8 cellular contexts compared by ENCODE assay signal in the genomic region with DNA sequence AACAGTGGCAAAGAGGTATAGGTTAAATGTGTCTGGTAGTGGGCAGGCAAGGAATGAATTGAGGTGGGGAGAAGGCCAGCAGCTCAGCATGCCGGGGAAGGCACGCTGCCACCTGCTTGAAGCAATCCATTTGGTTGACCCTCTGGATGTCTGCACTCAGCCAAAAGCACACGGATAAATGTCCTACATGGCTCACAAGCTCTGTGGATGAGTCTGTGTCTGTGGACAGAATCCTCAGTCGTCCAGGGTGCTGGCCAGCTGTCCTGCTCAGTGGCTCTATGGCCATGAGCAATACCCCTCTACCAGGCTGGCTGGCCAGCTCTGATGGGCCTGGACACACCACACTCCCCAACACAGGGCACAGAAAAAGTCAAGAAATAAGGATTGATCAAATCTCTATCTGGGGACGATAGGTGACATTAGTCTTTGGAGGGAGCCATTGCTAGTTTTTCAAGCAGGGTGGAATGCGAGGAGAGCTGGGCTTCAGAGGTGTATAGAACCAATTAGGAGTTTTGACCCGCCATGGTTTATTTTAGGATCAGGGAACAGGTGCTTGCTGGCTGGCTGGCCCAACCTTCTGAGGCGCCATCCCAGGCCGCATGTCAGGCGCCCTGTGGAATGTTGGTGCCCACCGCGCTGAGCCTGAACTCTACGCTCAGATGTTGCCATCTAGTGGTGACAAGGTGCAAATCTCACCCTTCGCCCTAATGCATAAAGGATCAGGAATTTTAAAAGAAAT.
DNase-seq lines count a peak whose midpoint lies in the region; ATAC-seq, FAIRE-seq and TF ChIP-seq lines count a peak whose summit lies in the region.

No MANE protein-coding gene starts in this region.

- H4K91ac ChIP-seq in neuronal stem cell (ENCODE audit: low read depth, low read length, poor library complexity), result no peak overlapping the region

- no peaks in the 10 kb centered on the region for H3K79me2 ChIP-seq in Loucy (ENCODE audit: insufficient read depth, low read length)

- no peaks in the 10 kb centered on the region for H3K4me1 ChIP-seq in Loucy (ENCODE audit: insufficient read depth, low read length, poor library complexity, severe bottlenecking)
- no peaks in the 10 kb centered on the region for H3K4me1 ChIP-seq in neuronal stem cell (ENCODE audit: control insufficient read depth in 2 of 2, insufficient read depth in 1 of 2, low read depth in 1 of 2, low read length in 2 of 2)

- H3K36me3 ChIP-seq in Loucy (ENCODE audit: insufficient read depth, low read length) (no peaks in the 10 kb centered on the region), neuronal stem cell (replicated peaks in 1 of 2; ENCODE audit: control insufficient read depth in 2 of 2, insufficient read depth in 2 of 2, low read length in 2 of 2) (no peaks in the 10 kb centered on the region)

- H4K20me1 ChIP-seq in Loucy (ENCODE audit: insufficient read depth, low read length, poor library complexity, severe bottlenecking), result no peaks in the 10 kb centered on the region

- no peak overlapping the region for H3K14ac ChIP-seq in neuronal stem cell (ENCODE audit: low read length)

- H3F3A ChIP-seq in Loucy (ENCODE audit: low read depth), result no peaks in the 10 kb centered on the region

- ATAC-seq in GM21786 (IDR thresholded peaks at IDR 0.05; ENCODE audit: unreplicated experiment) (peak; percentile 66), GM18873 (IDR thresholded peaks at IDR 0.05; ENCODE audit: low FRiP score, unreplicated experiment) (no peak)

- peak overlapping the region; percentile 73 for H3K18ac ChIP-seq in neuronal stem cell (ENCODE audit: low read length)

- no peaks in the 10 kb centered on the region for H3K79me1 ChIP-seq in neuronal stem cell (ENCODE audit: low read depth, low read length)

- peak overlapping the region; percentile 64 for H2AK5ac ChIP-seq in neuronal stem cell (ENCODE audit: low read depth, low read length)

- no peaks in the 10 kb centered on the region for H3K27me3 ChIP-seq in Loucy (ENCODE audit: insufficient read depth, low read length, poor library complexity, severe bottlenecking)
- peaks cover 0 to 7% (median 0%) of the 10 kb centered on the region in 3 experiments for H3K27me3 ChIP-seq in neuronal stem cell (ENCODE audit: control insufficient read depth in 3 of 3, insufficient read depth in 3 of 3, low read depth in 1 of 3, low read length in 3 of 3)

- H3K27ac ChIP-seq in neuronal stem cell (replicated peaks; ENCODE audit: low read length), result no peak overlapping the region

- peak overlapping the region; percentile 55 for H3K4ac ChIP-seq in neuronal stem cell (ENCODE audit: low read length)

- H3K4me2 ChIP-seq in Loucy (ENCODE audit: low read depth, low read length, poor library complexity, severe bottlenecking) (no peak overlapping the region), neuronal stem cell (ENCODE audit: insufficient read depth, low read length, poor library complexity, severe bottlenecking) (no peak overlapping the region)

- WGBS in neuronal stem cell (ENCODE audit: extremely low coverage in 2 of 2, insufficient read length in 2 of 2, insufficient replicate concordance in 1 of 2), 2 donors, result no CpG with 5 or more reads among the region's 14 CpGs

- no peaks in the 10 kb centered on the region for H3K9me2 ChIP-seq in Loucy (replicated peaks; ENCODE audit: low read depth, low read length)

- H3K9ac ChIP-seq in Loucy (ENCODE audit: low read depth, low read length, poor library complexity, severe bottlenecking) (no peak overlapping the region), neuronal stem cell (ENCODE audit: low read depth, low read length, poor library complexity) (no peak overlapping the region)

- no peaks in the 10 kb centered on the region for H3K9me3 ChIP-seq in Loucy (ENCODE audit: insufficient read depth, low read depth, low read length)
- no peaks in the 10 kb centered on the region for H3K9me3 ChIP-seq in neuronal stem cell (replicated peaks in 1 of 2; ENCODE audit: control insufficient read depth in 2 of 2, insufficient read depth in 1 of 2, low read depth in 1 of 2, low read length in 2 of 2)

- H2BK120ac ChIP-seq in neuronal stem cell (ENCODE audit: low read depth, low read length), result no peak overlapping the region

- H2AFZ ChIP-seq in Loucy (ENCODE audit: low read length) (no peak overlapping the region), neuronal stem cell (ENCODE audit: low read length) (peak overlapping the region; percentile 51)

- no peak overlapping the region for H4K8ac ChIP-seq in neuronal stem cell (ENCODE audit: low read depth, low read length)

- peak; percentile 22 to 30 for DNase-seq in activated T-cell treated with anti-CD3 and anti-CD28 coated beads, Interleukin-2, amount 50 U/mL, for 48 hours
- no peak for DNase-seq in activated T-cell treated with anti-CD3 and anti-CD28 coated beads, Interleukin-2, amount 50 U/mL, for 1 hour
- DNase-seq in fibroblast of pulmonary artery (ENCODE audit: low read depth) (peak; percentile 78), neuronal stem cell (ENCODE audit: low spot score) (peak; percentile 59)

- FAIRE-seq in TTC549 (lab: Jason Lieb, UNC), result peak; percentile 81

- peak overlapping the region; percentile 46 for H2BK12ac ChIP-seq in neuronal stem cell (ENCODE audit: low read length)

- H3K4me3 ChIP-seq in Loucy (ENCODE audit: low read length, poor library complexity, severe bottlenecking), result no peak overlapping the region
- no peak overlapping the region for H3K4me3 ChIP-seq in fibroblast of pulmonary artery (replicated peaks; ENCODE audit: low read depth, low read length)
- peak overlapping the region in 1 of 2 donors; percentile 5 for H3K4me3 ChIP-seq in neuronal stem cell (ENCODE audit: low read length in 2 of 2)

- peak; percentile 70 for TF ChIP-seq CTCF in Loucy (conservative IDR thresholded peaks at IDR 0.05; ENCODE audit: low read length)
- peak; percentile 79 for TF ChIP-seq CTCF in fibroblast of pulmonary artery (IDR thresholded peaks at IDR 0.05; ENCODE audit: low read length, missing control alignments)

- H2BK5ac ChIP-seq in neuronal stem cell (ENCODE audit: low read length), result no peak overlapping the region

- H3K23ac ChIP-seq in neuronal stem cell (ENCODE audit: low read depth, low read length, poor library complexity), result peak overlapping the region; percentile 18

- H2BK15ac ChIP-seq in neuronal stem cell (ENCODE audit: low read length), result peak overlapping the region; percentile 50
